ENCODE assay signal across 2 cellular contexts in the genomic region with DNA sequence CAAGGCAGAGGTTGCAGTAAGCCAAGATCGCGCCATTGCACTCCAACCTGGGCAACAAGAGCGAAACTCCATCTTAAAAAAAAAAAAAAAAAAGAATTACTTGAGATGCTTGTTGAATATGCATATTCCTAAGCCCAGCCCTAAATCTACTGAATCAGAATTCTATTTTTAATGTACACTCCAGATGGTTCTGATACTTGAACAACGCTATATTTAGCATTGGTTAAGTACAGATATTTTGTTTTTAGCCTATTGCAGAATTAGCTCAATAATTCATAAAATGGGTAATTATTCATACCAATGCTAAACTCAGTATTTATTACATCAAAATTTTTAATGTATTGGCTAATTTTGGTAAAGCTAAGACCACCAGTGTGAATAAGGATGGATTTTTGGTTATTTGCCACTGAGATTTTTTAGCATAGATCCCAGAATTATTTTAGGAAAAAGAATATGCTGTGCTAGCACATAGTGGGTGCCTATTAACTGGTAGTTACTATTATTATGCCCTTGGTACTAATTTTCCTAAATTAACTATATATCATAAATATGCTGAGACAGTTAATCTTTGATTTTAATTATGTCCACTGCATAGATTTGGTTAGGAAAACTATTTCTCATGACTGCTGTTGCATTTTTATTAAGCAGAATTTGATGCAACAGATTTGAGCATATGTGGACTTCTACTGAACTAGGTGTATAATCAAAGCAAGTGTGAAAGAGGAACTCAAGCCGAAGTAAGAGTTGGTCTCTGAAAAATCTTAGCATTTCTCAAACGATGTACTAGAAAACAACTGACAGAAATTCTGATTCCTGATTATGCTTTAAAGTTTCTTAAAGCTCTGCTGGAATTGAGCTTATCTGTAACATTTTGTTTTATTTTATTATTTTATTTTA.
A peak's percentile ranks its signal among the peaks of the same experiment; 100 is the strongest.
TF ChIP-seq lines count a peak whose summit lies in the region.

No MANE protein-coding gene starts in this region.

TF ChIP-seq in HCT116, 20 proteins besides CTCF, POLR2A, EP300 and RAD21:
- 0 out of 2 replicates have a peak, but pooled peaks have one; percentile 13 for TF ChIP-seq SRF (IDR thresholded peaks at IDR 0.05; ENCODE audit: low read depth)
- no peak for TF ChIP-seq SIN3A (IDR thresholded peaks at IDR 0.05; ENCODE audit: low read depth)
- peak; percentile 71 for TF ChIP-seq POLR2AphosphoS5 (IDR thresholded peaks at IDR 0.05; ENCODE audit: low read depth, low read length)
- TF ChIP-seq, protein P1, sequence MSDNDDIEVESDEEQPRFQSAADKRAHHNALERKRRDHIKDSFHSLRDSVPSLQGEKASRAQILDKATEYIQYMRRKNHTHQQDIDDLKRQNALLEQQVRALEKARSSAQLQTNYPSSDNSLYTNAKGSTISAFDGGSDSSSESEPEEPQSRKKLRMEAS (IDR thresholded peaks at IDR 0.05), result 0 out of 2 replicates have a peak, but pooled peaks have one; percentile 9
- TF ChIP-seq ELF1 (IDR thresholded peaks at IDR 0.05; ENCODE audit: borderline replicate concordance, low read depth), result no peak
TF ChIP-seq in HCT116: peak in this region for 3.

TF ChIP-seq in GM12878, 131 proteins besides CTCF, POLR2A, EP300 and RAD21:
- TF ChIP-seq SP1 (IDR thresholded peaks at IDR 0.05; ENCODE audit: low read depth, low read length) (no peak), SIN3A (IDR thresholded peaks at IDR 0.05; ENCODE audit: low read depth, low read length) (no peak)
